8 cellular contexts compared by ENCODE assay signal in the genomic region with DNA sequence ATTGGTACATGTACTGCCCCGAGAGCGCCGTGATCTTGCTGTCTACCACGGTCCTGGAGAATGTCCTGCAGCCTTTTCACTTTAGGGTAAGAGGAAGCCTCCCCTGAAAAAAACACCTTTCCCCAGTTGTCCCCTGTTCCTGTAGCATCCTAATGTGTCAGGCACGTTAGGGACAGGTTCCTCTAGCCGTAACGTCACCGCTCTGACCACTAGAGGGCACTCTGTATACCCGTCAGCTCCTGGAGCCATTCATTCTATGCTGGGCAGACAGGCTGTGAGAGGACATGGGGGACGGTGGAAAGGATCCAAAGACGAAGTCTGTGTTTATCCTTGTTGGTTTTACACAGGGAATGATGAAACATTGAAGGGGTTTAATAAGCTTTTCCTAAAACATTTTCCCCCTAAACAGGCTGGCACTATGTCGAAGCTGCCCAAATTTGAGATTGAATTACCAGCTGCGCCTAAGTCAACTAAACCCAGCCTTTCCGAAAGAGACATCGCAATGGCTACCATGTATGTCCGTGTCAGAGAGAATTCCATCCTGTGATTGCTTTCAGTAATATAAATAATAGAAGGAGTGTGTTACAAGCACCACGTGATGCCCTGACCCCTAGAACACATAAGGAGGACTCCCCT. TPM values are rescaled to one million over a fixed set of nuclear protein-coding genes. Genes with fewer than 3 reads are reported as not detected.
DNase-seq lines count a peak whose midpoint lies in the region; ATAC-seq and TF ChIP-seq lines count a peak whose summit lies in the region.

No MANE protein-coding gene starts in this region.

- H3K36me3 ChIP-seq in right atrium auricular region (peaks cover 62% of the 10 kb centered on the region), sigmoid colon (peaks cover 20 to 53% (median 34%) of the 10 kb centered on the region in 4 donors)

- H3K4me1 ChIP-seq in right atrium auricular region, result no peaks in the 10 kb centered on the region
- peaks cover 0 to 4% (median 0%) of the 10 kb centered on the region in 4 donors for H3K4me1 ChIP-seq in sigmoid colon

- no peak overlapping the region for H3K27ac ChIP-seq in right atrium auricular region
- H3K27ac ChIP-seq in sigmoid colon, result no peak overlapping the region

- intact Hi-C loops in sigmoid colon (cut with DNase I), result loop anchor here (1.0 kb wide), 1 partner anchor 71 kb away; no protein-coding TSS in a partner anchor

- no peak for TF ChIP-seq POLR2A in sigmoid colon (IDR thresholded peaks at IDR 0.05)

- peak overlapping the region; percentile 32 for H3K27ac Mint-ChIP-seq in T-helper 17 cell

- ATAC-seq in HG02610 (IDR thresholded peaks at IDR 0.05; ENCODE audit: unreplicated experiment) (peak; percentile 79), T-helper 17 cell (peak; percentile 98)

- no peak for TF ChIP-seq EP300 in sigmoid colon (IDR thresholded peaks at IDR 0.05)

- H3K9me3 ChIP-seq in T-helper 17 cell (ENCODE audit: control insufficient read depth, low read length, poor library complexity, severe bottlenecking) (no peaks in the 10 kb centered on the region), right atrium auricular region (no peaks in the 10 kb centered on the region), sigmoid colon (no peaks in the 10 kb centered on the region)

- no peak overlapping the region for H3K4me3 ChIP-seq in right atrium auricular region
- H3K4me3 ChIP-seq in sigmoid colon, result no peak overlapping the region

- H3K4me1 Mint-ChIP-seq in T-helper 17 cell, result peaks cover 10% of the 10 kb centered on the region

- peaks cover 2% of the 10 kb centered on the region for H3K36me3 Mint-ChIP-seq in T-helper 17 cell (ENCODE audit: low read depth)

- 47 to 49% methylated on average over 17 of the region's 17 CpGs for WGBS in sigmoid colon, 2 donors

- H3K27me3 ChIP-seq in right atrium auricular region (no peaks in the 10 kb centered on the region), sigmoid colon (no peaks in the 10 kb centered on the region)

- no peaks in the 10 kb centered on the region for H3K27me3 Mint-ChIP-seq in T-helper 17 cell

- DNase-seq in NCI-H1436 treated with DMSO at 0.1 percent for 48 hours (lab: John Stamatoyannopoulos, UW) (peak; percentile 45), T-helper 17 cell (peak; percentile 50 to 64 (median 54)), amniotic stem cell (lab: John Stamatoyannopoulos, UW) (peak; percentile 69), right atrium auricular region (ENCODE audit: low spot score) (peak; percentile 71), sigmoid colon (peak; percentile 82), mesenteric fat pad (ENCODE audit: low spot score) (no peak)

- peak; percentile 98 for TF ChIP-seq CTCF in GM12873 (IDR thresholded peaks at IDR 0.05; ENCODE audit: insufficient read depth, low read depth, low read length, missing control alignments)
- peak; percentile 78 to 86 for TF ChIP-seq CTCF in right atrium auricular region (IDR thresholded peaks at IDR 0.05)
- TF ChIP-seq CTCF in sigmoid colon (IDR thresholded peaks at IDR 0.05), result peak; percentile 50 to 77 (median 75)

- no peak overlapping the region for H3K4me3 Mint-ChIP-seq in T-helper 17 cell

RNA-seq across cellular contexts. Expression of a gene that starts 12.7 kb away (rescaled TPM):
- total RNA-seq in T-helper 17 cell, result 10 to 100 TPM; 64.0 to 72.2 TPM
- total RNA-seq in right atrium auricular region, result 10 to 100 TPM; 17.2 TPM
- 10 to 100 TPM; 11.8 to 21.6 (median 17.4) TPM for total RNA-seq in sigmoid colon
- polyA plus RNA-seq in sigmoid colon, result 10 to 100 TPM; 19.8 to 38.1 (median 27.9) TPM
- total RNA-seq in mesenteric fat pad, result 29.0 TPM
